In genomic region chr13:28534801-28535200, GRCh38 we compare ENCODE assay signal across 4 cellular contexts. TPM values are rescaled to one million over a fixed set of nuclear protein-coding genes. Genes with fewer than 3 reads are reported as not detected.
"Had no signal": no experiment of that assay in that cellular context is flagged by ENCODE, and none has a peak within 500 bp of the region (broad histone marks: within the 10 kb centered on the region; RNA-seq: fewer than 3 reads in every experiment).

No MANE protein-coding gene starts in this region.

- H3K4me3 ChIP-seq: GM12878 had no signal

- DNase-seq: GDM1, GF-D8 had no signal

RNA-seq across cellular contexts. Expression of gene FLT1, which starts 39.9 kb away (rescaled TPM):
- total RNA-seq: G401 had no signal
